In the genomic region with DNA sequence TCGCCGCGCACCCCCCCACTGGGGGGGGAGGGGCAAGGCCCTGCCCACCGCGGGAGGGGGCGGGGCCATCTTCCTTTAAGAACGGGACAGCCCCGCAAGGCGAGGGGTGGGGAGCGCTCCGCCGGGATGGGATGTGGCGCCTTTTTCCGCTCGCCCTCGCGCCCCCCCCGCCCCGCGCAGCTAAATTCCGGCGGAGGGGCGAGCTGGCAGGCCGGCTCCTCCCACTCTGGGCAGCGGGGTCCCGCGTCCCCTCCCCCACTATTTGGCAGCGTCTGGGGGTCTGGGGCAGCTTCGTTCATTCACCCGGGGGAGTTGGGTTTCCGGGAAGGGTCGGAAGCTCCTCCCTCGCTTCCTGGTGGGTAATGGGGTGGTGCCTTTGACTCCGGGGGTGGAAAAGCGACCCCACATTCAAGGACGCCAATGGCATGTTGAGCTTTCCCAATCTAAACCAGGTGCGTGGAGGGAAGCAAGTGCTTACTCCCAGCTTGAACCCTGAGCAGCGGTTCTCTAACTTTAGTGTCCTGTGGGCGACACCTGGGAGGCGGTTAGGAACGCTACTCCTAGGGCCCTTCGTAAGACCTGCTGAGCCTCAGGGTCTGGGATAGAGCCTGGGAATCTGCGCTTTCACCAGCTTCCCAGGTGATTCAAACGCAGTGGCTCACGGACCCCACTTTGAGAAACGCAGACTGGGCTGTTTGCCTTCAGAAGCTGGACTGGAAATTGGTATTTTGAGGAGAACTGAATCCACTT, we compare ENCODE assay signal across 8 cellular contexts. TPM values are rescaled to one million over a fixed set of nuclear protein-coding genes. Genes with fewer than 3 reads are reported as not detected.
DNase-seq lines count a peak whose midpoint lies in the region; ATAC-seq and TF ChIP-seq lines count a peak whose summit lies in the region.

No MANE protein-coding gene starts in this region.

- H3K36me3 ChIP-seq in endodermal cell (ENCODE audit: control insufficient read depth, insufficient read depth, low read length): no peaks in the 10 kb centered on the region
- peaks cover 14% of the 10 kb centered on the region for H3K36me3 ChIP-seq in mesodermal cell (ENCODE audit: control insufficient read depth, insufficient read depth, low read length)

- peak overlapping the region; percentile 81 for H3K4me3 ChIP-seq in endodermal cell (ENCODE audit: low read length)
- peak overlapping the region; percentile 83 for H3K4me3 ChIP-seq in mesodermal cell (ENCODE audit: extremely low read depth, insufficient read depth, low read length, poor library complexity, severe bottlenecking)

- no peaks in the 10 kb centered on the region for H3K27me3 ChIP-seq in endodermal cell (ENCODE audit: control insufficient read depth, insufficient read depth, low read length, poor library complexity, severe bottlenecking)

- 0 to 3% methylated on average over 14 to 43 of the region's 46 CpGs for WGBS in endodermal cell (ENCODE audit: insufficient coverage in 1 of 2, insufficient read length in 1 of 2), 2 experiments
- WGBS in mesodermal cell (ENCODE audit: insufficient coverage in 2 of 2), 2 experiments: 1% methylated on average over 25 to 35 of the region's 46 CpGs

- DNase-seq in DMS53 (lab: John Stamatoyannopoulos, UW) (peak; percentile 86), HFFc6 (no peak), NCI-H748 (lab: John Stamatoyannopoulos, UW; ENCODE audit: unreplicated experiment) (peak; percentile 62), endodermal cell (peak; percentile 92)
- DNase-seq in activated CD8-positive, alpha-beta memory T cell treated with anti-CD3 and anti-CD28 coated beads, Interleukin-2, amount 50 U/mL, for 1 hour (ENCODE audit: extremely low read depth): peak; percentile 24
- peak; percentile 67 for DNase-seq in stimulated activated CD8-positive, alpha-beta memory T cell treated with anti-CD3 and anti-CD28 coated beads, Interleukin-15, amount 100 ng/mL, for 48 hours (ENCODE audit: low read depth in 2 of 2)

- H3K4me1 ChIP-seq in endodermal cell (ENCODE audit: control insufficient read depth, insufficient read depth, low read length) (no peaks in the 10 kb centered on the region), mesodermal cell (ENCODE audit: control insufficient read depth, insufficient read depth, low read length, poor library complexity, severe bottlenecking) (peaks cover 25% of the 10 kb centered on the region)

- no peak for ATAC-seq in HG03342 (IDR thresholded peaks at IDR 0.05; ENCODE audit: unreplicated experiment)

- H3K4me1 Mint-ChIP-seq in HFFc6 (ENCODE audit: low read depth) (peaks cover 78% of the 10 kb centered on the region), endodermal cell (peaks cover 17% of the 10 kb centered on the region)

- H3K27ac ChIP-seq in endodermal cell (ENCODE audit: low read depth, low read length): peak overlapping the region; percentile 79
- peak overlapping the region; percentile 99 for H3K27ac ChIP-seq in mesodermal cell (ENCODE audit: low read depth, low read length, severe bottlenecking)

- TF ChIP-seq CTCF in HFFc6 (IDR thresholded peaks at IDR 0.05) (no peak), endodermal cell (conservative IDR thresholded peaks at IDR 0.05) (no peak)

- H3K9ac ChIP-seq in endodermal cell (ENCODE audit: extremely low read depth, low read length, poor library complexity, severe bottlenecking): peak overlapping the region; percentile 75

- H3K9me3 Mint-ChIP-seq in HFFc6 (0 out of 2 replicates have a peak, but pooled peaks cover 6% of the 10 kb centered on the region), endodermal cell (no peaks in the 10 kb centered on the region)

- H3K9me3 ChIP-seq in endodermal cell (ENCODE audit: control insufficient read depth, low read length): no peaks in the 10 kb centered on the region
- H3K9me3 ChIP-seq in mesodermal cell (ENCODE audit: control insufficient read depth, low read length): peaks cover 9% of the 10 kb centered on the region

- peaks cover 25% of the 10 kb centered on the region for H3K36me3 Mint-ChIP-seq in HFFc6 (ENCODE audit: low read depth)
- peaks cover 22% of the 10 kb centered on the region for H3K36me3 Mint-ChIP-seq in endodermal cell (ENCODE audit: low read depth)

- H3K4me3 Mint-ChIP-seq in HFFc6: peak overlapping the region; percentile 93
- H3K4me3 Mint-ChIP-seq in endodermal cell: peak overlapping the region; percentile 95

- H3K27me3 Mint-ChIP-seq in HFFc6 (ENCODE audit: insufficient read depth) (no peaks in the 10 kb centered on the region; the same call in 1 of the 2 replicates), endodermal cell (ENCODE audit: insufficient read depth) (peaks cover 80% of the 10 kb centered on the region)

- H3K27ac Mint-ChIP-seq in HFFc6: peak overlapping the region; percentile 90
- H3K27ac Mint-ChIP-seq in endodermal cell: peak overlapping the region; percentile 84

RNA-seq across cellular contexts. Expression of a gene that starts 0.9 kb away (rescaled TPM):
- 10 to 100 TPM; 49.0 to 62.4 (median 54.4) TPM for total RNA-seq in HFFc6 (2021; fragmentation: NEBNext Ultra II Directional; extraction: Animal tissue kit (Norgen Biotek cat#: 25700))
- total RNA-seq in endodermal cell: 10 to 100 TPM; 88.9 to 98.6 TPM
- 72.1 TPM for polyA plus RNA-seq in endodermal cell (2013, experiment 1 of 2)
- 63.8 TPM for polyA plus RNA-seq in endodermal cell (2013, experiment 2 of 2)
- polyA plus RNA-seq in mesodermal cell (2013, experiment 1 of 2): 65.8 TPM
- 61.7 TPM for polyA plus RNA-seq in mesodermal cell (2013, experiment 2 of 2)
